In genomic region chr2:72892506-72893173, GRCh38 we compare ENCODE assay signal across 8 cellular contexts. TPM values are rescaled to one million over a fixed set of nuclear protein-coding genes. Genes with fewer than 3 reads are reported as not detected.
DNase-seq lines count a peak whose midpoint lies in the region; ATAC-seq and TF ChIP-seq lines count a peak whose summit lies in the region.

No MANE protein-coding gene starts in this region.

- no peak overlapping the region for H3K4me3 ChIP-seq in CD4-positive, alpha-beta memory T cell (ENCODE audit: low read length in 2 of 2)
- no peak overlapping the region for H3K4me3 ChIP-seq in epithelial cell of proximal tubule (ENCODE audit: low read depth, low read length)
- H3K4me3 ChIP-seq in tibial nerve, result no peak overlapping the region

- peaks cover 0 to 11% (median 4%) of the 10 kb centered on the region in 4 donors for H3K4me1 Mint-ChIP-seq in CD4-positive, alpha-beta memory T cell
- peaks cover 4% of the 10 kb centered on the region for H3K4me1 Mint-ChIP-seq in activated CD8-positive, alpha-beta T cell treated with anti-CD3 and anti-CD28 coated beads, Interleukin-2, amount 10 ng/mL, durations not matched to agents 7 days and 5 days (ENCODE audit: low read depth)
- peaks cover 4 to 20% (median 17%) of the 10 kb centered on the region in 3 donors for H3K4me1 Mint-ChIP-seq in naive B cell

- peak; percentile 84 for TF ChIP-seq CTCF in epithelial cell of proximal tubule (conservative IDR thresholded peaks at IDR 0.05; ENCODE audit: low read depth, low read length)
- peak; percentile 54 to 78 (median 66) for TF ChIP-seq CTCF in tibial nerve (IDR thresholded peaks at IDR 0.05)

- intact Hi-C loops in CD4-positive, alpha-beta memory T cell (cut with micrococcal nuclease), result loop anchor here (1.0 kb wide), 1 partner anchor 285 kb away; no protein-coding TSS in a partner anchor

- H3K4me1 ChIP-seq in CD4-positive, alpha-beta memory T cell (ENCODE audit: insufficient read depth, low read length), result peaks cover 6% of the 10 kb centered on the region
- H3K4me1 ChIP-seq in tibial nerve, result peaks cover 0 to 24% (median 5%) of the 10 kb centered on the region in 4 donors

- no peaks in the 10 kb centered on the region for H3K36me3 Mint-ChIP-seq in CD4-positive, alpha-beta memory T cell
- H3K36me3 Mint-ChIP-seq in activated CD8-positive, alpha-beta T cell treated with anti-CD3 and anti-CD28 coated beads, Interleukin-2, amount 10 ng/mL, durations not matched to agents 7 days and 5 days (ENCODE audit: low read depth), result no peaks in the 10 kb centered on the region
- H3K36me3 Mint-ChIP-seq in naive B cell, result peaks cover 0 to 8% of the 10 kb centered on the region in 2 donors

- CTCF ChIA-PET in CD4-positive, alpha-beta memory T cell (lab: Charles Lee; ENCODE audit: partially characterized antibody), result interaction anchor here (0.7 to 5.9 kb wide), 13 partner anchors 10 to 320 kb away, joined by 3 to 35 read pairs (median 4); no protein-coding TSS in a partner anchor
- CTCF ChIA-PET in activated CD8-positive, alpha-beta T cell treated with anti-CD3 and anti-CD28 coated beads, Interleukin-2, amount 10 ng/mL, durations not matched to agents 7 days and 5 days (lab: Charles Lee), result interaction anchor here (0.7 to 9.5 kb wide), 27 partner anchors 9 to 340 kb away, joined by 3 to 251 read pairs (median 6); partner anchors contain the start of genes EMX1, PRADC1 and SMYD5

- no peak overlapping the region for H3K27ac Mint-ChIP-seq in CD4-positive, alpha-beta memory T cell
- H3K27ac Mint-ChIP-seq in activated CD8-positive, alpha-beta T cell treated with anti-CD3 and anti-CD28 coated beads, Interleukin-2, amount 10 ng/mL, durations not matched to agents 7 days and 5 days, result no peak overlapping the region
- no peak overlapping the region for H3K27ac Mint-ChIP-seq in naive B cell

- POLR2A ChIA-PET in CD4-positive, alpha-beta memory T cell (lab: Charles Lee; ENCODE audit: partially characterized antibody), result no interaction called here
- POLR2A ChIA-PET in activated CD8-positive, alpha-beta T cell treated with anti-CD3 and anti-CD28 coated beads, Interleukin-2, amount 10 ng/mL, durations not matched to agents 7 days and 5 days (lab: Charles Lee), result interaction anchor here (1.3 kb wide), 1 partner anchor 81 kb away, joined by 4 read pairs; no protein-coding TSS in a partner anchor

- 2 to 11% methylated on average over 6 to 8 of the region's 11 CpGs for whole genome bisulfite sequencing in tibial nerve, 2 donors

- H3K9me3 Mint-ChIP-seq in CD4-positive, alpha-beta memory T cell, result no peaks in the 10 kb centered on the region
- no peaks in the 10 kb centered on the region for H3K9me3 Mint-ChIP-seq in activated CD8-positive, alpha-beta T cell treated with anti-CD3 and anti-CD28 coated beads, Interleukin-2, amount 10 ng/mL, durations not matched to agents 7 days and 5 days (ENCODE audit: insufficient read depth)
- H3K9me3 Mint-ChIP-seq in naive B cell, result no peaks in the 10 kb centered on the region

- no peaks in the 10 kb centered on the region for H3K9me3 ChIP-seq in CD4-positive, alpha-beta memory T cell (ENCODE audit: control insufficient read depth in 1 of 2, low read length in 2 of 2)
- no peaks in the 10 kb centered on the region for H3K9me3 ChIP-seq in tibial nerve

- no peak overlapping the region for H3K27ac ChIP-seq in CD4-positive, alpha-beta memory T cell (ENCODE audit: low read depth, low read length)
- H3K27ac ChIP-seq in tibial nerve, result no peak overlapping the region

- DNase-seq in CD4-positive, alpha-beta memory T cell, result peak; percentile 42 to 55 (median 47)
- peak; percentile 69 for DNase-seq in NCI-H69 (lab: John Stamatoyannopoulos, UW)
- peak; percentile 76 for DNase-seq in activated CD8-positive, alpha-beta T cell treated with anti-CD3 and anti-CD28 coated beads, Interleukin-2, amount 10 ng/mL, durations not matched to agents 7 days and 5 days
- no peak for DNase-seq in epithelial cell of proximal tubule (ENCODE audit: low read depth)
- DNase-seq in naive B cell, result peak; percentile 29
- peak in 1 of 2 donors; percentile 34 for DNase-seq in tibial nerve (ENCODE audit: low spot score in 2 of 2)

- H3K4me3 Mint-ChIP-seq in CD4-positive, alpha-beta memory T cell, result no peak overlapping the region
- no peak overlapping the region for H3K4me3 Mint-ChIP-seq in activated CD8-positive, alpha-beta T cell treated with anti-CD3 and anti-CD28 coated beads, Interleukin-2, amount 10 ng/mL, durations not matched to agents 7 days and 5 days
- no peak overlapping the region for H3K4me3 Mint-ChIP-seq in naive B cell

- ATAC-seq in GM19035 (IDR thresholded peaks at IDR 0.05; ENCODE audit: unreplicated experiment) (peak; percentile 50), HG03378 (IDR thresholded peaks at IDR 0.05; ENCODE audit: unreplicated experiment) (peak; percentile 58), naive B cell (ENCODE audit: low read depth in 2 of 2) (peak; percentile 76 to 78)
- peak; percentile 91 for ATAC-seq in activated CD8-positive, alpha-beta T cell treated with anti-CD3 and anti-CD28 coated beads, Interleukin-2, amount 10 ng/mL, durations not matched to agents 7 days and 5 days

- no peaks in the 10 kb centered on the region for H3K36me3 ChIP-seq in CD4-positive, alpha-beta memory T cell (ENCODE audit: insufficient read depth, low read length)
- peaks cover 0 to 35% (median 0%) of the 10 kb centered on the region in 3 donors for H3K36me3 ChIP-seq in tibial nerve

- H3K27me3 ChIP-seq in CD4-positive, alpha-beta memory T cell (ENCODE audit: insufficient read depth, low read length), result peaks cover 15% of the 10 kb centered on the region
- peaks cover 0 to 32% of the 10 kb centered on the region in 2 donors for H3K27me3 ChIP-seq in tibial nerve

- no peak for TF ChIP-seq POLR2A in tibial nerve (IDR thresholded peaks at IDR 0.05)

- no peak for TF ChIP-seq EP300 in tibial nerve (IDR thresholded peaks at IDR 0.05)

- H3K27me3 Mint-ChIP-seq in CD4-positive, alpha-beta memory T cell, result peaks cover 30 to 65% of the 10 kb centered on the region in 2 donors
- peaks cover 33% of the 10 kb centered on the region for H3K27me3 Mint-ChIP-seq in activated CD8-positive, alpha-beta T cell treated with anti-CD3 and anti-CD28 coated beads, Interleukin-2, amount 10 ng/mL, durations not matched to agents 7 days and 5 days (ENCODE audit: low read depth)
- H3K27me3 Mint-ChIP-seq in naive B cell, result peaks cover 51 to 95% (median 69%) of the 10 kb centered on the region in 3 donors

RNA-seq across cellular contexts. Expression of gene SPR, which starts 5.4 kb away (rescaled TPM):
- not detected for total RNA-seq in CD4-positive, alpha-beta memory T cell
- polyA plus RNA-seq in CD4-positive, alpha-beta memory T cell, result under 1 TPM in 1 of 2 donors, not detected in 1; 0.58 TPM
- total RNA-seq in activated CD8-positive, alpha-beta T cell treated with anti-CD3 and anti-CD28 coated beads, Interleukin-2, amount 10 ng/mL, durations not matched to agents 7 days and 5 days, result under 1 TPM; 0.65 to 0.79 TPM
- total RNA-seq in epithelial cell of proximal tubule, result 26.2 and 29.5 TPM in 2 replicates
- not detected for polyA plus RNA-seq in naive B cell (ENCODE audit: low read depth in 6 of 6)
- 10 to 100 TPM; 22.0 to 33.3 (median 27.1) TPM for total RNA-seq in tibial nerve

RNA-seq across cellular contexts. Expression of gene EMX1, which starts 24.7 kb away (rescaled TPM):
- total RNA-seq in CD4-positive, alpha-beta memory T cell, result not detected
- polyA plus RNA-seq in CD4-positive, alpha-beta memory T cell, result not detected
- not detected for total RNA-seq in activated CD8-positive, alpha-beta T cell treated with anti-CD3 and anti-CD28 coated beads, Interleukin-2, amount 10 ng/mL, durations not matched to agents 7 days and 5 days
- total RNA-seq in epithelial cell of proximal tubule, result 1.0 and 8.2 TPM in 2 replicates
- polyA plus RNA-seq in naive B cell (ENCODE audit: low read depth in 6 of 6), result under 1 TPM in 1 of 6 donors, not detected in 5; 0.12 TPM
- not detected for total RNA-seq in tibial nerve

Comparison
In these comparisons a context has a peak if more than half of its experiments do, and no peak if none do; other contexts are left out.
1. RNA of gene SPR, which starts 5.4 kb away (total RNA-seq): 26.2 to 29.5 TPM in epithelial cell of proximal tubule and 22.0 to 33.3 TPM in tibial nerve; 0.65 to 0.79 TPM in activated CD8-positive, alpha-beta T cell treated with anti-CD3 and anti-CD28 coated beads, Interleukin-2, amount 10 ng/mL, durations not matched to agents 7 days and 5 days and not detected in CD4-positive, alpha-beta memory T cell; every median in the first group is over 10 times any median in the second.
2. Peak in every context shown above with its lines, with median percentiles within 50 percentile points of each other: ATAC-seq.